In genomic region chr5:30331534-30331933, GRCh38 we compare ENCODE assay signal across 34 cellular contexts.
"Had no signal": no experiment of that assay in that cellular context is flagged by ENCODE, and none has a peak within 500 bp of the region (broad histone marks: within the 10 kb centered on the region; RNA-seq: fewer than 3 reads in every experiment).

No MANE protein-coding gene starts in this region.

- H3K36me3 ChIP-seq: MG63 had no signal

- H3K9ac ChIP-seq: KMS-11 had no signal

- DNase-seq: Karpas-422, Kasumi-1, MG63, MM.1S, MV-4-11, NCI-H1048, NCI-H1092, NCI-H1092 treated with DMSO at 0.1 percent for 48 hours, NCI-H1105, NCI-H1105 treated with DMSO at 0.1 percent for 48 hours, NCI-H1417, NCI-H1417 treated with DMSO at 0.1 percent for 48 hours, NCI-H1436, NCI-H1436 treated with DMSO at 0.1 percent for 48 hours, NCI-H146, NCI-H1694, NCI-H1694 treated with DMSO at 0.1 percent for 48 hours, NCI-H187, NCI-H187 treated with DMSO at 0.1 percent for 48 hours, NCI-H1930, NCI-H2029, NCI-H2029 treated with DMSO at 0.1 percent for 48 hours, NCI-H2081, NCI-H2081 treated with DMSO at 0.1 percent for 48 hours, NCI-H2107, NCI-H2171, NCI-H2171 treated with DMSO at 0.1 percent for 48 hours, NCI-H2227 treated with DMSO at 0.1 percent for 48 hours, NCI-H226, NCI-H345, NCI-H446, NCI-H446 treated with DMSO at 0.1 percent for 48 hours, NCI-H510A had no signal

- H3K27me3 ChIP-seq: MG63 had no signal

- H3K4me2 ChIP-seq: KMS-11 had no signal

- H3K4me3 ChIP-seq: MG63 had no signal

- H3K27ac ChIP-seq: KMS-11 had no signal
